ENCODE assay signal across 13 cellular contexts in the genomic region with DNA sequence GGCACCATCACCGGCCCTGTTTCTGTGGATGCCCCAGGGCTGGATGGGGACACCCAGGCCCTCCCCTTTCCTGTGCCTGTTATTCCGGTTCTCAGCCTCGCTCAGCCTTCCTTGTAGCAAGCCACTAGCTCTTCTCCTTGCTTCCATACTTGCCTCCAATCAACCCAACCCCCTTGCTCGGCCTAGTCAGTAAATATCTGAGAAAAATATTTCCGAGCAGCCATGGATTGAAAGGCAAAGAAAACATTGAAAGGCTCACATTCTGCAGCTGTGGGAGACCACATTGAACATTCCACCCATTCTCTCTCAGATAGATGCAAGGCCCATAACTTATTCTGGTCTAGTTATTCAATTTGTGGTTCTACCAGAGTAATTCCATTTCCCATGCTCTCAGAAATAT.
DNase-seq lines count a peak whose midpoint lies in the region; ATAC-seq and TF ChIP-seq lines count a peak whose summit lies in the region.
"Had no signal": no experiment of that assay in that cellular context is flagged by ENCODE, and none has a peak within 500 bp of the region (broad histone marks: within the 10 kb centered on the region; RNA-seq: fewer than 3 reads in every experiment).

No MANE protein-coding gene starts in this region.

- H3K27ac ChIP-seq in BLaER1, result peak overlapping the region; percentile 86

- no peaks in the 10 kb centered on the region for H4K20me1 ChIP-seq in BLaER1

- no peaks in the 10 kb centered on the region for H3K27me3 Mint-ChIP-seq in nephron (ENCODE audit: low read depth)
- H3K27me3 Mint-ChIP-seq: activated CD4-positive, alpha-beta T cell treated with anti-CD3 and anti-CD28 coated beads, Interleukin-2, amount 10 ng/mL, durations not matched to agents 24 days and 14 days; CD4-positive, alpha-beta T cell had no signal

- no peaks in the 10 kb centered on the region for H3K36me3 Mint-ChIP-seq in nephron (ENCODE audit: low read depth)

- peak overlapping the region; percentile 92 for H3K4me2 ChIP-seq in BLaER1

- no peak overlapping the region for H3K4me3 Mint-ChIP-seq in nephron
- H3K4me3 Mint-ChIP-seq: activated CD4-positive, alpha-beta T cell treated with anti-CD3 and anti-CD28 coated beads, Interleukin-2, amount 10 ng/mL, durations not matched to agents 24 days and 14 days; activated T-cell treated with anti-CD3 and anti-CD28 coated beads, Interleukin-2, amount 50 U/mL, for 72 hours; CD4-positive, alpha-beta T cell had no signal

- no peaks in the 10 kb centered on the region for H3K27me3 ChIP-seq in BLaER1

- peak overlapping the region; percentile 5 to 52 (median 30) for H3K27ac Mint-ChIP-seq in nephron
- H3K27ac Mint-ChIP-seq: activated CD4-positive, alpha-beta T cell treated with anti-CD3 and anti-CD28 coated beads, Interleukin-2, amount 10 ng/mL, durations not matched to agents 24 days and 14 days; activated T-cell treated with anti-CD3 and anti-CD28 coated beads, Interleukin-2, amount 50 U/mL, for 72 hours had no signal

- peak overlapping the region; percentile 66 for H3K4me3 ChIP-seq in BLaER1

- H3K36me3 ChIP-seq in BLaER1, result no peaks in the 10 kb centered on the region

- no peak for ATAC-seq in HG03378 (IDR thresholded peaks at IDR 0.05; ENCODE audit: unreplicated experiment)
- ATAC-seq: activated T-cell treated with anti-CD3 and anti-CD28 coated beads, Interleukin-2, amount 50 U/mL, for 72 hours had no signal

- DNase-seq in RPMI7951 (ENCODE audit: low read depth) (peak; percentile 64), epidermal melanocyte (ENCODE audit: insufficient read length, low spot score) (peak; percentile 78), NCI-H1694 treated with DMSO at 0.1 percent for 48 hours (lab: John Stamatoyannopoulos, UW) (no peak), DMS79 (lab: John Stamatoyannopoulos, UW) (no peak), NCI-H1092 treated with DMSO at 0.1 percent for 48 hours (lab: John Stamatoyannopoulos, UW) (no peak)
- DNase-seq: activated CD4-positive, alpha-beta T cell treated with anti-CD3 and anti-CD28 coated beads, Interleukin-2, amount 10 ng/mL, durations not matched to agents 24 days and 14 days; activated T-cell treated with anti-CD3 and anti-CD28 coated beads, Interleukin-2, amount 50 U/mL, for 72 hours; CD4-positive, alpha-beta T cell; NCI-H446; OCI-M1 had no signal

- no peaks in the 10 kb centered on the region for H3K9me3 ChIP-seq in BLaER1

- TF ChIP-seq CTCF in nephron (IDR thresholded peaks at IDR 0.05; ENCODE audit: unreplicated experiment in 3 of 3), result no peak

- peaks cover 81% of the 10 kb centered on the region for H3K4me1 ChIP-seq in BLaER1

- peaks cover 51% of the 10 kb centered on the region for H3K4me1 Mint-ChIP-seq in nephron

- H3K9ac ChIP-seq in BLaER1, result peak overlapping the region; percentile 75

- H3K9me3 Mint-ChIP-seq in nephron, result peaks cover 2% of the 10 kb centered on the region
- H3K9me3 Mint-ChIP-seq: activated CD4-positive, alpha-beta T cell treated with anti-CD3 and anti-CD28 coated beads, Interleukin-2, amount 10 ng/mL, durations not matched to agents 24 days and 14 days; activated T-cell treated with anti-CD3 and anti-CD28 coated beads, Interleukin-2, amount 50 U/mL, for 72 hours; CD4-positive, alpha-beta T cell had no signal

Comparison
In these comparisons a context has a peak if more than half of its experiments do, and no peak if none do; other contexts are left out.
1. DNase-seq: peak in RPMI7951 (single experiment) and epidermal melanocyte (single experiment); none in NCI-H1694 treated with DMSO at 0.1 percent for 48 hours (single experiment), DMS79 (single experiment) and NCI-H1092 treated with DMSO at 0.1 percent for 48 hours (single experiment).